Comparison of ENCODE assay signal across 1 cellular context in genomic region chr9:122001491-122002201, GRCh38.
TF ChIP-seq lines count a peak whose summit lies in the region.

No MANE protein-coding gene starts in this region.

TF ChIP-seq in HEK293, 187 proteins besides CTCF, POLR2A, EP300 and RAD21 (continued from another document):
- TF ChIP-seq PRDM6 (tag by site-specific recombination; IDR thresholded peaks at IDR 0.05) (peak; percentile 60), SCRT2 (tag by site-specific recombination; IDR thresholded peaks at IDR 0.05) (0 out of 2 replicates have a peak, but pooled peaks have one; percentile 18), BCL11B (tag by site-specific recombination; IDR thresholded peaks at IDR 0.05; ENCODE audit: low read depth) (no peak), PRDM10 (tag by site-specific recombination; IDR thresholded peaks at IDR 0.05) (no peak), ZNF585B (tag by site-specific recombination; IDR thresholded peaks at IDR 0.05) (no peak), ZIC2 (tag by site-specific recombination; IDR thresholded peaks at IDR 0.05) (peak; percentile 94), ZNF23 (tag by site-specific recombination; IDR thresholded peaks at IDR 0.05; ENCODE audit: borderline replicate concordance) (no peak), ZNF416 (tag by site-specific recombination; IDR thresholded peaks at IDR 0.05) (no peak), ZBTB17 (tag by site-specific recombination; IDR thresholded peaks at IDR 0.05) (no peak), FEZF1 (tag by site-specific recombination; IDR thresholded peaks at IDR 0.05) (peak; percentile 82), ZNF792 (tag by site-specific recombination; IDR thresholded peaks at IDR 0.05) (no peak), SETDB1 (IDR thresholded peaks at IDR 0.05; ENCODE audit: insufficient read length, low read length) (no peak), ZNF302 (tag by site-specific recombination; IDR thresholded peaks at IDR 0.05; ENCODE audit: low read depth) (no peak), ZNF280C (tag by site-specific recombination; IDR thresholded peaks at IDR 0.05) (no peak), ZNF610 (tag by site-specific recombination; IDR thresholded peaks at IDR 0.05; ENCODE audit: borderline replicate concordance) (no peak), ZNF660 (tag by site-specific recombination; IDR thresholded peaks at IDR 0.05) (no peak), ZNF530 (tag by site-specific recombination; IDR thresholded peaks at IDR 0.05; ENCODE audit: low read depth) (no peak), ZBTB44 (tag by site-specific recombination; IDR thresholded peaks at IDR 0.05) (0 out of 2 replicates have a peak, but pooled peaks have one; percentile 12), ZNF169 (tag by site-specific recombination; IDR thresholded peaks at IDR 0.05) (no peak), ZNF423 (tag by site-specific recombination; IDR thresholded peaks at IDR 0.05) (peak; percentile 33; the same call in 1 of the 2 replicates)
